Comparison of ENCODE assay signal across 2 cellular contexts in the genomic region with DNA sequence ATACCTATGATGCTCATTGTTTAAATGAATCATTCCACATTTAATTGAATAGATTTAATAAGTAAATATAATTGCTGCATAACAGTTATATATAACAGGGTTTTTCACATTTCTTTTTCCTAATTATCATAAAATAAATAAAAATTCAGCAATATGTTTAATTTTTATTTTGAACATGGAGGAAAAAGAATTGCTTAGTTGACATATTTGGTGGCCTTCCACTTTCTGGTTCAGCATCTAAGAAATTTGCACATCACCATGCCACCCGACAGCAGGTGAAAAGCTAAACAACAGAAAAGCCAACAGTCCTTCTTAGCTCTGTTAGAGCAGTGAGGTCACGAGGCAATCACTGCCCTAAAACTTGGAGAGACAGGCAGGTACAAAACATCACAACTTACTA.
TF ChIP-seq lines count a peak whose summit lies in the region.

No MANE protein-coding gene starts in this region.

TF ChIP-seq in HepG2, 621 proteins besides CTCF, POLR2A, EP300 and RAD21:
- TF ChIP-seq, protein P1, sequence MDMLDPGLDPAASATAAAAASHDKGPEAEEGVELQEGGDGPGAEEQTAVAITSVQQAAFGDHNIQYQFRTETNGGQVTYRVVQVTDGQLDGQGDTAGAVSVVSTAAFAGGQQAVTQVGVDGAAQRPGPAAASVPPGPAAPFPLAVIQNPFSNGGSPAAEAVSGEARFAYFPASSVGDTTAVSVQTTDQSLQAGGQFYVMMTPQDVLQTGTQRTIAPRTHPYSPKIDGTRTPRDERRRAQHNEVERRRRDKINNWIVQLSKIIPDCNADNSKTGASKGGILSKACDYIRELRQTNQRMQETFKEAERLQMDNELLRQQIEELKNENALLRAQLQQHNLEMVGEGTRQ (IDR thresholded peaks at IDR 0.05; ENCODE audit: low read depth, low read length) = no peak
- TF ChIP-seq, protein P1 (CRISPR knock-in tag; IDR thresholded peaks at IDR 0.05; ENCODE audit: borderline replicate concordance) = no peak
- TF ChIP-seq MAFK (conservative IDR thresholded peaks at IDR 0.05 in 1 of 2, IDR thresholded peaks at IDR 0.05 in 1 of 2; ENCODE audit: low read length in 2 of 2) (peak; percentile 85 to 89), MAFF (IDR thresholded peaks at IDR 0.05; ENCODE audit: low read depth, low read length) (peak; percentile 84), NFRKB (IDR thresholded peaks at IDR 0.05) (no peak)
- TF ChIP-seq, protein P2, sequence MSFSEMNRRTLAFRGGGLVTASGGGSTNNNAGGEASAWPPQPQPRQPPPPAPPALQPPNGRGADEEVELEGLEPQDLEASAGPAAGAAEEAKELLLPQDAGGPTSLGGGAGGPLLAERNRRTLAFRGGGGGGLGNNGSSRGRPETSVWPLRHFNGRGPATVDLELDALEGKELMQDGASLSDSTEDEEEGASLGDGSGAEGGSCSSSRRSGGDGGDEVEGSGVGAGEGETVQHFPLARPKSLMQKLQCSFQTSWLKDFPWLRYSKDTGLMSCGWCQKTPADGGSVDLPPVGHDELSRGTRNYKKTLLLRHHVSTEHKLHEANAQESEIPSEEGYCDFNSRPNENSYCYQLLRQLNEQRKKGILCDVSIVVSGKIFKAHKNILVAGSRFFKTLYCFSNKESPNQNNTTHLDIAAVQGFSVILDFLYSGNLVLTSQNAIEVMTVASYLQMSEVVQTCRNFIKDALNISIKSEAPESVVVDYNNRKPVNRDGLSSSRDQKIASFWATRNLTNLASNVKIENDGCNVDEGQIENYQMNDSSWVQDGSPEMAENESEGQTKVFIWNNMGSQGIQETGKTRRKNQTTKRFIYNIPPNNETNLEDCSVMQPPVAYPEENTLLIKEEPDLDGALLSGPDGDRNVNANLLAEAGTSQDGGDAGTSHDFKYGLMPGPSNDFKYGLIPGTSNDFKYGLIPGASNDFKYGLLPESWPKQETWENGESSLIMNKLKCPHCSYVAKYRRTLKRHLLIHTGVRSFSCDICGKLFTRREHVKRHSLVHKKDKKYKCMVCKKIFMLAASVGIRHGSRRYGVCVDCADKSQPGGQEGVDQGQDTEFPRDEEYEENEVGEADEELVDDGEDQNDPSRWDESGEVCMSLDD (CRISPR knock-in tag; IDR thresholded peaks at IDR 0.05; ENCODE audit: borderline replicate concordance) = no peak

TF ChIP-seq in K562, 482 proteins besides CTCF, POLR2A, EP300 and RAD21 (continued from another document):
- TF ChIP-seq, protein P3, sequence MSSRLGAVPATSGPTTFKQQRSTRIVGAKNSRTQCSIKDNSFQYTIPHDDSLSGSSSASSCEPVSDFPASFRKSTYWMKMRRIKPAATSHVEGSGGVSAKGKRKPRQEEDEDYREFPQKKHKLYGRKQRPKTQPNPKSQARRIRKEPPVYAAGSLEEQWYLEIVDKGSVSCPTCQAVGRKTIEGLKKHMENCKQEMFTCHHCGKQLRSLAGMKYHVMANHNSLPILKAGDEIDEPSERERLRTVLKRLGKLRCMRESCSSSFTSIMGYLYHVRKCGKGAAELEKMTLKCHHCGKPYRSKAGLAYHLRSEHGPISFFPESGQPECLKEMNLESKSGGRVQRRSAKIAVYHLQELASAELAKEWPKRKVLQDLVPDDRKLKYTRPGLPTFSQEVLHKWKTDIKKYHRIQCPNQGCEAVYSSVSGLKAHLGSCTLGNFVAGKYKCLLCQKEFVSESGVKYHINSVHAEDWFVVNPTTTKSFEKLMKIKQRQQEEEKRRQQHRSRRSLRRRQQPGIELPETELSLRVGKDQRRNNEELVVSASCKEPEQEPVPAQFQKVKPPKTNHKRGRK (tag; IDR thresholded peaks at IDR 0.05) = no peak
- TF ChIP-seq ZNF316 (IDR thresholded peaks at IDR 0.05) = peak; percentile 18; the same call in 1 of the 2 replicates
TF ChIP-seq in K562: peak in this region for 3.
